9 cellular contexts compared by ENCODE assay signal in the genomic region with DNA sequence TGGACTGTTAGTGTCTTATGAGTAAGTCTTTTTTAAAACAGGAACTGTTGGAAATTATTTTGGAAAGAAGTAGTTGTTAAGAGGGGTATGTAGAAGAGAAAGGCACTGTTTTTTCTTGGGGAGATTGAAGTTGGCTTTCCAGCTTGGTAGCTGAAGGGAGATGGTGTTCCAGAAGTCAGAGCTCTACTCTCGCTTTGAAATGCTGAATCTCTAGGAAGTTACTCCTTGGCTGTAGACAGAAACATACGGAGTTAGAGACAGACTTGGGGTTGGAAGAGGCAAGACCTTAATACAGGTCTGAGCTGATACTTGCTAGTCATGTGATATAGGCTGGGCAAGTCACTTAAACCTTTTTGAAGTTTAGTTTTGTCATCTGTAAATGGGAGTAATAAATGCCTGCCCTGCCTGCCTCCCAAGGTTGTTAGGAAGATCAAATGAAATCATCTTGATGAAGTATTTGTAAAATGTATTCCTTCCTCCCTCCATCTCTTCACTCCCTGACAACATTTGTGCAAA. TPM values are rescaled to one million over a fixed set of nuclear protein-coding genes. Genes with fewer than 3 reads are reported as not detected.
DNase-seq lines count a peak whose midpoint lies in the region; ATAC-seq, FAIRE-seq and TF ChIP-seq lines count a peak whose summit lies in the region.
"Had no signal": no experiment of that assay in that cellular context is flagged by ENCODE, and none has a peak within 500 bp of the region (broad histone marks: within the 10 kb centered on the region; RNA-seq: fewer than 3 reads in every experiment).

No MANE protein-coding gene starts in this region.

- peaks cover 49% of the 10 kb centered on the region for H3K4me1 Mint-ChIP-seq in activated naive CD4-positive, alpha-beta T cell treated with anti-CD3 and anti-CD28 coated beads, Interleukin-2, amount 50 U/mL, for 24 hours
- H3K4me1 Mint-ChIP-seq in astrocyte (ENCODE audit: low read depth, unreplicated experiment), result peaks cover 18% of the 10 kb centered on the region

- peak overlapping the region in 1 of 2 experiments; percentile 16 for H3K18ac ChIP-seq in mesenchymal stem cell (ENCODE audit: low read depth in 1 of 2, low read length in 2 of 2)

- H2AK5ac ChIP-seq in mesenchymal stem cell (ENCODE audit: low read length, severe bottlenecking), result no peak overlapping the region

- peak overlapping the region; percentile 95 for H3K4me3 Mint-ChIP-seq in activated naive CD4-positive, alpha-beta T cell treated with anti-CD3 and anti-CD28 coated beads, Interleukin-2, amount 50 U/mL, for 24 hours
- peak overlapping the region; percentile 72 for H3K4me3 Mint-ChIP-seq in astrocyte (ENCODE audit: unreplicated experiment)

- H3K14ac ChIP-seq in mesenchymal stem cell (ENCODE audit: low read length in 2 of 2), result no peak overlapping the region

- H2BK15ac ChIP-seq in mesenchymal stem cell (ENCODE audit: low read depth, poor library complexity, severe bottlenecking), result no peak overlapping the region

- no peak for FAIRE-seq in astrocyte (lab: Jason Lieb, UNC)

- no peaks in the 10 kb centered on the region for H3K9me3 ChIP-seq in astrocyte (ENCODE audit: insufficient read depth, low read depth, low read length)
- no peaks in the 10 kb centered on the region for H3K9me3 ChIP-seq in mesenchymal stem cell (ENCODE audit: control insufficient read depth, low read length)
- no peaks in the 10 kb centered on the region for H3K9me3 ChIP-seq in upper lobe of left lung

- H3K27me3 Mint-ChIP-seq in activated naive CD4-positive, alpha-beta T cell treated with anti-CD3 and anti-CD28 coated beads, Interleukin-2, amount 50 U/mL, for 24 hours, result no peaks in the 10 kb centered on the region
- peaks cover 2% of the 10 kb centered on the region for H3K27me3 Mint-ChIP-seq in astrocyte (ENCODE audit: low read depth, unreplicated experiment)

- H3K4me1 ChIP-seq in astrocyte (ENCODE audit: insufficient read depth, low read length) (peaks cover 24% of the 10 kb centered on the region), mesenchymal stem cell (ENCODE audit: control insufficient read depth, insufficient read depth, low read depth, low read length) (peaks cover 10% of the 10 kb centered on the region), upper lobe of left lung (peaks cover 26 to 39% (median 28%) of the 10 kb centered on the region in 4 donors)

- no peak overlapping the region for H2BK12ac ChIP-seq in mesenchymal stem cell (ENCODE audit: low read length in 2 of 2)

- peaks cover 5% of the 10 kb centered on the region for H4K20me1 ChIP-seq in astrocyte (ENCODE audit: insufficient read depth, low read length)

- H3K4me3 ChIP-seq in astrocyte (ENCODE audit: insufficient read depth, low read depth, low read length) (peak overlapping the region; percentile 22), mesenchymal stem cell (ENCODE audit: insufficient read depth in 1 of 2, low read depth in 1 of 2, low read length in 2 of 2) (peak overlapping the region in 1 of 2 experiments; percentile 66), upper lobe of left lung (peak overlapping the region in 2 of 4 donors; percentile 5 to 6)

- no peak overlapping the region for H2AFZ ChIP-seq in astrocyte (ENCODE audit: low read depth, low read length)
- H2AFZ ChIP-seq in mesenchymal stem cell (ENCODE audit: low read depth, low read length), result no peak overlapping the region

- peak overlapping the region; percentile 80 for H3K27ac ChIP-seq in astrocyte (ENCODE audit: low read depth, low read length)
- peak overlapping the region; percentile 6 for H3K27ac ChIP-seq in mesenchymal stem cell (ENCODE audit: low read length, poor library complexity, severe bottlenecking)
- H3K27ac ChIP-seq in upper lobe of left lung, result peak overlapping the region; percentile 72 to 89 (median 78)

- WGBS in mesenchymal stem cell, result 64% methylated on average over 2 of the region's 2 CpGs
- WGBS in upper lobe of left lung, 2 donors, result 47 to 55% methylated on average over 2 of the region's 2 CpGs

- H3K4ac ChIP-seq in mesenchymal stem cell (ENCODE audit: low read depth in 1 of 2, low read length in 2 of 2), result peak overlapping the region in 1 of 2 experiments; percentile 73

- no peak overlapping the region for H2BK120ac ChIP-seq in mesenchymal stem cell (ENCODE audit: low read depth, low read length)

- in situ Hi-C loops in GM13976 (cut with MboI; ENCODE audit: low sequenced_read_pairs, unreplicated experiment), result no loop called here

- H3K9ac ChIP-seq in astrocyte (ENCODE audit: low read length) (peak overlapping the region; percentile 87), mesenchymal stem cell (ENCODE audit: low read length) (peak overlapping the region; percentile 87)

- TF ChIP-seq POLR2A in upper lobe of left lung (IDR thresholded peaks at IDR 0.05), result no peak

- no peak overlapping the region for H4K8ac ChIP-seq in mesenchymal stem cell (ENCODE audit: low read length)

- H2BK5ac ChIP-seq in mesenchymal stem cell (ENCODE audit: low read depth, low read length, poor library complexity, severe bottlenecking), result no peak overlapping the region

- TF ChIP-seq EP300 in upper lobe of left lung (IDR thresholded peaks at IDR 0.05), result no peak

- CTCF ChIA-PET in HEK293T (lab: Yijun Ruan, JAX), result no interaction called here

- H3K36me3 Mint-ChIP-seq in activated naive CD4-positive, alpha-beta T cell treated with anti-CD3 and anti-CD28 coated beads, Interleukin-2, amount 50 U/mL, for 24 hours, result peaks cover 12% of the 10 kb centered on the region
- H3K36me3 Mint-ChIP-seq in astrocyte (ENCODE audit: low read depth, unreplicated experiment), result peaks cover 2% of the 10 kb centered on the region

- TF ChIP-seq CTCF in astrocyte (IDR thresholded peaks at IDR 0.05; ENCODE audit: insufficient read depth, low read depth, low read length) (no peak), upper lobe of left lung (IDR thresholded peaks at IDR 0.05) (no peak), GM13976 (IDR thresholded peaks at IDR 0.05; ENCODE audit: borderline replicate concordance, control extremely low read depth, extremely low read depth, insufficient read depth, missing control alignments) (no peak)

- peak overlapping the region; percentile 98 for H3K27ac Mint-ChIP-seq in activated naive CD4-positive, alpha-beta T cell treated with anti-CD3 and anti-CD28 coated beads, Interleukin-2, amount 50 U/mL, for 24 hours
- peak overlapping the region; percentile 97 for H3K27ac Mint-ChIP-seq in astrocyte (ENCODE audit: unreplicated experiment)

- H3K4me2 ChIP-seq in astrocyte (ENCODE audit: low read length) (peak overlapping the region; percentile 97), mesenchymal stem cell (ENCODE audit: low read length, poor library complexity, severe bottlenecking) (no peak overlapping the region)

- no peak overlapping the region for H4K91ac ChIP-seq in mesenchymal stem cell (ENCODE audit: low read length)

- H3K27me3 ChIP-seq in astrocyte (ENCODE audit: insufficient read depth, low read length) (no peaks in the 10 kb centered on the region), mesenchymal stem cell (ENCODE audit: control insufficient read depth in 1 of 2, insufficient read depth in 1 of 2, low read length in 2 of 2) (no peaks in the 10 kb centered on the region), upper lobe of left lung (no peaks in the 10 kb centered on the region)

- DNase-seq in activated naive CD4-positive, alpha-beta T cell treated with anti-CD3 and anti-CD28 coated beads, Interleukin-2, amount 50 U/mL, for 16 hours, result no peak
- DNase-seq in astrocyte (ENCODE audit: low read depth), result no peak
- no peak for DNase-seq in mesenchymal stem cell
- no peak for DNase-seq in upper lobe of left lung
- DNase-seq in HEK293T (ENCODE audit: extremely low spot score), result no peak
- no peak for DNase-seq in GM13976 (ENCODE audit: low spot score)
- DNase-seq: mesendoderm had no signal

- POLR2A ChIA-PET in HEK293T (lab: Yijun Ruan, JAX), result interaction anchor here (1.5 to 1.7 kb wide), 2 partner anchors 18 to 29 kb away, joined by 4 to 5 read pairs; partner anchors contain the start of genes HTD2 and RPP14

- H3K36me3 ChIP-seq in astrocyte (ENCODE audit: insufficient read depth, low read length), result no peaks in the 10 kb centered on the region
- H3K36me3 ChIP-seq in mesenchymal stem cell (ENCODE audit: control insufficient read depth in 1 of 2, insufficient read depth in 2 of 2, low read depth in 1 of 2, low read length in 2 of 2), result no peaks in the 10 kb centered on the region
- peaks cover 0 to 6% (median 3%) of the 10 kb centered on the region in 4 donors for H3K36me3 ChIP-seq in upper lobe of left lung

- H3K23ac ChIP-seq in mesenchymal stem cell (ENCODE audit: low read length in 2 of 2), result no peak overlapping the region

- peaks cover 39% of the 10 kb centered on the region for H3K79me2 ChIP-seq in astrocyte (ENCODE audit: insufficient read depth, low read length)

- H3K79me1 ChIP-seq in mesenchymal stem cell (replicated peaks; ENCODE audit: low read length, poor library complexity, severe bottlenecking), result peaks cover 3% of the 10 kb centered on the region

- no peaks in the 10 kb centered on the region for H3K9me3 Mint-ChIP-seq in activated naive CD4-positive, alpha-beta T cell treated with anti-CD3 and anti-CD28 coated beads, Interleukin-2, amount 50 U/mL, for 24 hours
- H3K9me3 Mint-ChIP-seq in astrocyte (ENCODE audit: unreplicated experiment), result no peaks in the 10 kb centered on the region

- ATAC-seq in upper lobe of left lung (ENCODE audit: low FRiP score in 2 of 2) (peak in 1 of 2 donors; percentile 11), GM21528 (IDR thresholded peaks at IDR 0.05; ENCODE audit: low FRiP score, unreplicated experiment) (no peak)

TF ChIP-seq in HEK293T, 16 proteins besides CTCF, POLR2A, EP300 and RAD21 (continues in another document):
- TF ChIP-seq FOXA1 (IDR thresholded peaks at IDR 0.05) (no peak), BHLHE40 (IDR thresholded peaks at IDR 0.05; ENCODE audit: borderline replicate concordance) (no peak), HDGF (IDR thresholded peaks at IDR 0.05; ENCODE audit: borderline replicate concordance) (no peak), SP1 (IDR thresholded peaks at IDR 0.05) (no peak)

RNA-seq across cellular contexts. Expression of gene PXK, which starts 2.8 kb away (rescaled TPM):
- total RNA-seq in astrocyte (10.3 and 10.5 TPM in 2 replicates), upper lobe of left lung (10 to 100 TPM; 17.6 to 38.8 (median 23.2) TPM)
- polyA plus RNA-seq in mesenchymal stem cell (2013, experiment 1 of 2), result 35.4 TPM
- 33.7 TPM for polyA plus RNA-seq in mesenchymal stem cell (2013, experiment 2 of 2)

RNA-seq across cellular contexts. Expression of gene HTD2, which starts 29.2 kb away (rescaled TPM):
- total RNA-seq in astrocyte (7.3 and 7.7 TPM in 2 replicates), upper lobe of left lung (10 to 100 TPM in 2 of 6 donors, 1 to 10 TPM in 3, not detected in 1; 7.1 to 14.7 (median 9.0) TPM)
- polyA plus RNA-seq in mesenchymal stem cell (2013, experiment 1 of 2), result 4.0 TPM
- 5.2 TPM for polyA plus RNA-seq in mesenchymal stem cell (2013, experiment 2 of 2)

RNA-seq across cellular contexts. Expression of gene RPP14, which starts 29.4 kb away (rescaled TPM):
- 19.0 and 22.2 TPM in 2 replicates for total RNA-seq in astrocyte
- polyA plus RNA-seq in mesenchymal stem cell (2013, experiment 1 of 2), result 11.6 TPM
- polyA plus RNA-seq in mesenchymal stem cell (2013, experiment 2 of 2), result 11.5 TPM
- 10 to 100 TPM in 2 of 6 donors, 1 to 10 TPM in 4; 6.3 to 11.0 (median 9.4) TPM for total RNA-seq in upper lobe of left lung

Comparison
In these comparisons a context has a peak if more than half of its experiments do, and no peak if none do; other contexts are left out.
1. H3K27ac ChIP-seq: peak in every context shown above with its lines; median percentile 80 in astrocyte; 78 in upper lobe of left lung; 6 in mesenchymal stem cell.